16 cellular contexts compared by ENCODE assay signal in genomic region chr14:39740454-39740853, GRCh38.
"Had no signal": no experiment of that assay in that cellular context is flagged by ENCODE, and none has a peak within 500 bp of the region (broad histone marks: within the 10 kb centered on the region; RNA-seq: fewer than 3 reads in every experiment).

No MANE protein-coding gene starts in this region.

- H3K9me3 ChIP-seq: gastrocnemius medialis, sigmoid colon had no signal

- H3K9ac ChIP-seq: neural progenitor cell had no signal

- H3K27ac ChIP-seq: epithelial cell of prostate, esophagus muscularis mucosa, gastrocnemius medialis, heart right ventricle, neural progenitor cell, sigmoid colon, skin epidermis, stomach had no signal

- H2AFZ ChIP-seq: neural progenitor cell had no signal

- ATAC-seq: effector memory CD8-positive, alpha-beta T cell; gastrocnemius medialis; natural killer cell treated with Interleukin-12 subunit alpha and Interleukin-12 subunit beta and Interleukin-15 and Interleukin-18, amount 100 ng/mL, for 72 hours had no signal

- DNase-seq: effector memory CD8-positive, alpha-beta T cell; kidney glomerular epithelial cell; sigmoid colon; stimulated activated CD4-positive, alpha-beta T cell treated with anti-CD3 and anti-CD28 coated beads, Interleukin-2, amount 100 ng/mL, for 24 hours; stimulated activated CD4-positive, alpha-beta T cell treated with anti-CD3 and anti-CD28 coated beads, Interleukin-4, amount 100 ng/mL, for 4 hours; stimulated activated naive CD4-positive, alpha-beta T cell; stomach had no signal

- FAIRE-seq: colon, islet of Langerhans had no signal

- H3K4me2 ChIP-seq: neural progenitor cell had no signal

- H3K4me1 ChIP-seq: esophagus muscularis mucosa, gastrocnemius medialis, heart right ventricle, neural progenitor cell, sigmoid colon, stomach had no signal

- H3K27me3 ChIP-seq: esophagus muscularis mucosa, gastrocnemius medialis, heart right ventricle, neural progenitor cell, sigmoid colon, stomach had no signal

- H3K36me3 ChIP-seq: esophagus muscularis mucosa, gastrocnemius medialis, heart right ventricle, neural progenitor cell, sigmoid colon, stomach had no signal

- H3K4me3 ChIP-seq: esophagus muscularis mucosa, gastrocnemius medialis, heart right ventricle, neural progenitor cell, sigmoid colon, skin epidermis, stomach had no signal
